In genomic region chr9:105841562-105841961, GRCh38 we compare ENCODE assay signal across 25 cellular contexts.
A peak's percentile ranks its signal among the peaks of the same experiment; 100 is the strongest.
DNase-seq lines count a peak whose midpoint lies in the region; ATAC-seq, FAIRE-seq and TF ChIP-seq lines count a peak whose summit lies in the region.
"Had no signal": no experiment of that assay in that cellular context is flagged by ENCODE, and none has a peak within 500 bp of the region (broad histone marks: within the 10 kb centered on the region; RNA-seq: fewer than 3 reads in every experiment).

No MANE protein-coding gene starts in this region.

- H3K9me3 ChIP-seq in A549 = no peaks in the 10 kb centered on the region
- H3K9me3 ChIP-seq: BE2C; BLaER1; BLaER1 treated with 17β-estradiol and CSF1 and Interleukin-3, amounts not matched to agents 10 nM and 100 nM; Caco-2 had no signal

- no peak for ATAC-seq in A549
- ATAC-seq in natural killer cell = peak in 2 of 3 donors; percentile 34 to 81
- no peak for ATAC-seq in GM18861 (IDR thresholded peaks at IDR 0.05; ENCODE audit: unreplicated experiment)
- ATAC-seq: CD8-positive, alpha-beta T cell had no signal

- H3K27ac Mint-ChIP-seq in immature natural killer cell (peak overlapping the region in 1 of 6 donors; percentile 4), natural killer cell (no peak overlapping the region)
- H3K27ac Mint-ChIP-seq: B cell; CD14-positive monocyte; CD4-positive, alpha-beta memory T cell; CD4-positive, alpha-beta T cell; CD8-positive, alpha-beta T cell had no signal

- intact Hi-C loops in natural killer cell (cut with micrococcal nuclease) = no loop called here

- POLR2A ChIA-PET in A549 (lab: Yijun Ruan, JAX) = no interaction called here

- H3K36me3 Mint-ChIP-seq in immature natural killer cell (peaks cover 0 to 3% (median 3%) of the 10 kb centered on the region in 3 donors), natural killer cell (no peaks in the 10 kb centered on the region)
- H3K36me3 Mint-ChIP-seq: CD14-positive monocyte; CD4-positive, CD25-positive, alpha-beta regulatory T cell; CD8-positive, alpha-beta T cell had no signal

- H3K27me3 Mint-ChIP-seq in immature natural killer cell (ENCODE audit: low read depth in 3 of 3) (peaks cover 0 to 7% (median 3%) of the 10 kb centered on the region in 3 donors), natural killer cell (ENCODE audit: low read depth in 2 of 2) (peaks cover 3 to 9% of the 10 kb centered on the region in 2 donors)
- H3K27me3 Mint-ChIP-seq: B cell; CD4-positive, alpha-beta T cell had no signal

- no peak for TF ChIP-seq RAD21 in A549 (conservative IDR thresholded peaks at IDR 0.05 in 1 of 2, IDR thresholded peaks at IDR 0.05 in 1 of 2)

- no peaks in the 10 kb centered on the region for H3K4me1 ChIP-seq in A549
- H3K4me1 ChIP-seq: BE2C; BLaER1; BLaER1 treated with 17β-estradiol and CSF1 and Interleukin-3, amounts not matched to agents 10 nM and 100 nM; Caco-2 had no signal

- DNase-seq in A549 (ENCODE audit: low read depth in 1 of 2, low spot score in 1 of 2) (no peak), D721Med (ENCODE audit: insufficient read length, low spot score) (no peak), immature natural killer cell (peak; percentile 12 to 35 (median 30)), natural killer cell (no peak), AG08396 (ENCODE audit: low spot score) (no peak), dedifferentiated amniotic fluid mesenchymal stem cell (ENCODE audit: extremely low spot score) (no peak)
- no peak for DNase-seq in activated CD4-positive, alpha-beta T cell treated with anti-CD3 and anti-CD28 coated beads for 1 hour
- DNase-seq: 8988T; CD4-positive, alpha-beta T cell; DMS 273 treated with DMSO at 0.1 percent for 48 hours; DMS79; DMS79 treated with DMSO at 0.1 percent for 48 hours had no signal

- H3K4me3 ChIP-seq in A549 = no peak overlapping the region
- H3K4me3 ChIP-seq: BLaER1; BLaER1 treated with 17β-estradiol and CSF1 and Interleukin-3, amounts not matched to agents 10 nM and 100 nM had no signal

- TF ChIP-seq POLR2A in A549 (IDR thresholded peaks at IDR 0.05; ENCODE audit: low read length) = no peak

- H3K4me1 Mint-ChIP-seq in immature natural killer cell (peaks cover 19 to 36% of the 10 kb centered on the region in 2 donors), natural killer cell (peaks cover 20 to 22% of the 10 kb centered on the region in 2 donors)
- H3K4me1 Mint-ChIP-seq: B cell; CD14-positive monocyte; CD4-positive, alpha-beta memory T cell; CD8-positive, alpha-beta memory T cell had no signal

- CTCF ChIA-PET in A549 (lab: Yijun Ruan, JAX) = interaction anchor here (0.6 to 4.4 kb wide), 26 partner anchors 8 to 1335 kb away, joined by 3 to 25 read pairs (median 3); no protein-coding TSS in a partner anchor

- no peak for TF ChIP-seq EP300 in A549 (IDR thresholded peaks at IDR 0.05)

- H3K9me3 Mint-ChIP-seq in immature natural killer cell (no peaks in the 10 kb centered on the region), natural killer cell (no peaks in the 10 kb centered on the region)
- H3K9me3 Mint-ChIP-seq: CD14-positive monocyte; CD4-positive, alpha-beta T cell; CD8-positive, alpha-beta T cell had no signal

- H3K4me2 ChIP-seq in A549 = no peak overlapping the region
- H3K4me2 ChIP-seq: BLaER1; BLaER1 treated with 17β-estradiol and CSF1 and Interleukin-3, amounts not matched to agents 10 nM and 100 nM had no signal

- peak overlapping the region in 4 of 5 donors; percentile 5 to 63 (median 30) for H3K4me3 Mint-ChIP-seq in immature natural killer cell
- H3K4me3 Mint-ChIP-seq in natural killer cell = peak overlapping the region; percentile 4
- H3K4me3 Mint-ChIP-seq: B cell; CD14-positive monocyte; CD4-positive, alpha-beta memory T cell; CD4-positive, alpha-beta T cell; CD4-positive, CD25-positive, alpha-beta regulatory T cell; CD8-positive, alpha-beta memory T cell; CD8-positive, alpha-beta T cell had no signal

- 0% methylated on average over 1 of the region's 1 CpG for WGBS in A549 (ENCODE audit: missing lambda C conversion rate)

- no peak for FAIRE-seq in A549 (lab: Jason Lieb, UNC)
- peak; percentile 11 for FAIRE-seq in D721Med (lab: Jason Lieb, UNC)

- TF ChIP-seq CTCF in A549 (IDR thresholded peaks at IDR 0.05) (no peak), D721Med (IDR thresholded peaks at IDR 0.05; ENCODE audit: insufficient read depth, missing control alignments) (no peak), natural killer cell (IDR thresholded peaks at IDR 0.05) (no peak)

- no peak overlapping the region for H3K27ac ChIP-seq in A549
- H3K27ac ChIP-seq: 22Rv1; BLaER1; BLaER1 treated with 17β-estradiol and CSF1 and Interleukin-3, amounts not matched to agents 10 nM and 100 nM; C4-2B had no signal

TF ChIP-seq in A549, 52 proteins besides CTCF, POLR2A, EP300 and RAD21:
- TF ChIP-seq NFE2L2 (conservative IDR thresholded peaks at IDR 0.05; ENCODE audit: low read length) = 0 out of 2 replicates have a peak, but pooled peaks have one; percentile 11
- no peak for TF ChIP-seq MAX (IDR thresholded peaks at IDR 0.05)
TF ChIP-seq in A549: peak in this region for 1.

Comparison
In these comparisons a context has a peak if more than half of its experiments do, and no peak if none do; other contexts are left out.
1. ATAC-seq: peak in natural killer cell (2 of 3); none in A549 (0 of 2) and GM18861 (single experiment).
2. DNase-seq: peak in immature natural killer cell (3 of 3); none in A549 (0 of 2), D721Med (single experiment), natural killer cell (single experiment), AG08396 (single experiment), activated CD4-positive, alpha-beta T cell treated with anti-CD3 and anti-CD28 coated beads for 1 hour (single experiment) and dedifferentiated amniotic fluid mesenchymal stem cell (single experiment).